Comparison of ENCODE assay signal across 34 cellular contexts in the genomic region with DNA sequence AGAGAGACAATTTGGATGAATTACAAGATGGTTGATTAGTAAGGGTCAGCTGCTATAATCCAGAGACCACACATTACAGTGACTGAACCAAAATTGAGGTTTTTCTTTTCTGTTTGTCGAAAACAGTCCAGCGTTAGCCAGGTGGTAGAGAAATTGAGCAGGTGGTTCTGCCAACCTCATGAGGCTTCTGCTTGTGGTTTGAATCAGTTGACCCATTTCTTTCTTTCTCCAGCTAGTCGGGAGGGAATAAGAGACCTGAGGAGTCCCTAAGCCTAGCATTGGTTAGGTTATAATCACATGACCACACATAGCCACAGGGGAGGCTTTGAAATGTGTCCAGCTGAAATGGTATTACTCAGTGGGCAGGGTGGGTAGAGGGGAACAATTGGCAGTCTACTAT.
"Had no signal": no experiment of that assay in that cellular context is flagged by ENCODE, and none has a peak within 500 bp of the region (broad histone marks: within the 10 kb centered on the region; RNA-seq: fewer than 3 reads in every experiment).

No MANE protein-coding gene starts in this region.

- DNase-seq: activated CD4-positive, alpha-beta memory T cell treated with anti-CD3 and anti-CD28 coated beads, Interleukin-2, amount 10 ng/mL, durations not matched to agents 7 days and 5 days; activated CD4-positive, alpha-beta T cell treated with anti-CD3 and anti-CD28 coated beads for 1 hour; activated CD4-positive, alpha-beta T cell treated with anti-CD3 and anti-CD28 coated beads for 48 hours; activated CD4-positive, CD25-positive, alpha-beta regulatory T cell; activated CD8-positive, alpha-beta memory T cell treated with anti-CD3 and anti-CD28 coated beads for 24 hours; activated CD8-positive, alpha-beta memory T cell treated with anti-CD3 and anti-CD28 coated beads, Interleukin-2, amount 10 ng/mL, durations not matched to agents 7 days and 5 days; activated CD8-positive, alpha-beta memory T cell treated with anti-CD3 and anti-CD28 coated beads, Interleukin-2, amount 50 U/mL, for 48 hours; activated effector memory CD4-positive, alpha-beta T cell treated with Interleukin-2 at 50 U/mL for 16 hours; activated naive CD4-positive, alpha-beta T cell treated with anti-CD3 and anti-CD28 coated beads, Interleukin-2, amount 10 ng/mL, durations not matched to agents 7 days and 5 days; activated T-cell treated with anti-CD3 and anti-CD28 coated beads, Interleukin-2, amount 50 U/mL, for 48 hours; amniotic stem cell; aorta; brain microvascular endothelial cell; NCI-H1105 treated with DMSO at 0.1 percent for 48 hours; NCI-H1436; NCI-H1694; NCI-H2029; NCI-H2171 treated with DMSO at 0.1 percent for 48 hours; NCI-H2227 treated with DMSO at 0.1 percent for 48 hours; NCI-H446; NCI-H510A treated with DMSO at 0.1 percent for 48 hours; NCI-H69; NCI-H82; NK-92 treated with Interleukin-12 subunit alpha and Interleukin-12 subunit beta, amount 100 ng/mL, for 24 hours; PC-3; Right ventricle myocardium superior; SJCRH30; T1000; WERI-Rb-1 had no signal

- H3K27me3 Mint-ChIP-seq: activated CD4-positive, alpha-beta memory T cell treated with anti-CD3 and anti-CD28 coated beads, Interleukin-2, amount 10 ng/mL, durations not matched to agents 7 days and 5 days; activated CD8-positive, alpha-beta memory T cell treated with anti-CD3 and anti-CD28 coated beads, Interleukin-2, amount 10 ng/mL, durations not matched to agents 7 days and 5 days; activated naive CD4-positive, alpha-beta T cell treated with anti-CD3 and anti-CD28 coated beads, Interleukin-2, amount 10 ng/mL, durations not matched to agents 7 days and 5 days had no signal

- H3K36me3 Mint-ChIP-seq: activated CD8-positive, alpha-beta memory T cell treated with anti-CD3 and anti-CD28 coated beads, Interleukin-2, amount 10 ng/mL, durations not matched to agents 7 days and 5 days; activated naive CD4-positive, alpha-beta T cell treated with anti-CD3 and anti-CD28 coated beads, Interleukin-2, amount 10 ng/mL, durations not matched to agents 7 days and 5 days; activated naive CD8-positive, alpha-beta T cell had no signal

- H3K9me3 Mint-ChIP-seq: activated CD4-positive, alpha-beta memory T cell treated with anti-CD3 and anti-CD28 coated beads, Interleukin-2, amount 10 ng/mL, durations not matched to agents 7 days and 5 days had no signal

- H3K4me1 Mint-ChIP-seq: activated CD4-positive, alpha-beta memory T cell treated with anti-CD3 and anti-CD28 coated beads, Interleukin-2, amount 10 ng/mL, durations not matched to agents 7 days and 5 days; activated CD8-positive, alpha-beta memory T cell treated with anti-CD3 and anti-CD28 coated beads, Interleukin-2, amount 10 ng/mL, durations not matched to agents 7 days and 5 days; activated naive CD4-positive, alpha-beta T cell treated with anti-CD3 and anti-CD28 coated beads, Interleukin-2, amount 10 ng/mL, durations not matched to agents 7 days and 5 days; central memory CD8-positive, alpha-beta T cell had no signal

- H3K27me3 ChIP-seq: brain microvascular endothelial cell, SJCRH30 had no signal

- H3K27ac ChIP-seq: brain microvascular endothelial cell, RWPE1, SJCRH30, SK-N-MC, WERI-Rb-1 had no signal

- H3K27ac Mint-ChIP-seq: activated CD4-positive, alpha-beta memory T cell treated with anti-CD3 and anti-CD28 coated beads, Interleukin-2, amount 10 ng/mL, durations not matched to agents 7 days and 5 days; activated CD8-positive, alpha-beta memory T cell treated with anti-CD3 and anti-CD28 coated beads, Interleukin-2, amount 10 ng/mL, durations not matched to agents 7 days and 5 days; activated naive CD4-positive, alpha-beta T cell treated with anti-CD3 and anti-CD28 coated beads, Interleukin-2, amount 10 ng/mL, durations not matched to agents 7 days and 5 days; activated naive CD8-positive, alpha-beta T cell had no signal

- H3K4me3 Mint-ChIP-seq: activated CD4-positive, alpha-beta memory T cell treated with anti-CD3 and anti-CD28 coated beads, Interleukin-2, amount 10 ng/mL, durations not matched to agents 7 days and 5 days; activated CD8-positive, alpha-beta memory T cell treated with anti-CD3 and anti-CD28 coated beads, Interleukin-2, amount 10 ng/mL, durations not matched to agents 7 days and 5 days; activated naive CD4-positive, alpha-beta T cell treated with anti-CD3 and anti-CD28 coated beads, Interleukin-2, amount 10 ng/mL, durations not matched to agents 7 days and 5 days; activated naive CD8-positive, alpha-beta T cell; central memory CD8-positive, alpha-beta T cell had no signal

- H3K36me3 ChIP-seq: brain microvascular endothelial cell, SJCRH30, WERI-Rb-1 had no signal

- H3K4me1 ChIP-seq: SJCRH30 had no signal

- H3K4me3 ChIP-seq: K562, SJCRH30, SK-N-MC had no signal
